In the genomic region with DNA sequence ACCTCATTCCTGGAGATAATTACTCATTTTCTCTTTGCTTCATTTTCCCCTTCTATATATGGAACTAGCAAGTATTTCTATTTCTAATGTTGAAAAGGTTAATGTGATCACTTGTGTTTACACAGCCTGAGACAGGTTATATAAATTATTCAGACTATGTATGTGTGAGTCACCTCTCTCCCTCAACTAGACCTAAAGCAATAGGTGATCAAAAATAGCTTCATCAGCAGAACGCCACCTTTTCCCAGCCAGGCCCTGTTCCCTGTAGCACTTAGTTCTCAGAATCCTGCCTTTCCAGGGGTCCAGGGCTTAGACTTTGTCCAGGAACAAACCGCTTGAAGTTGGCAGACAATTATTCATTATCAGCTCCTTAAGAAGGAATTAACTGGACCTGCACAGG, we compare ENCODE assay signal across 25 cellular contexts.
DNase-seq lines count a peak whose midpoint lies in the region; ATAC-seq and TF ChIP-seq lines count a peak whose summit lies in the region.
"Had no signal": no experiment of that assay in that cellular context is flagged by ENCODE, and none has a peak within 500 bp of the region (broad histone marks: within the 10 kb centered on the region; RNA-seq: fewer than 3 reads in every experiment).

No MANE protein-coding gene starts in this region.

- H3K9me3 ChIP-seq in esophagus muscularis mucosa, result no peaks in the 10 kb centered on the region
- H3K9me3 ChIP-seq: adrenal gland, thyroid gland had no signal

- peak overlapping the region; percentile 69 for H3K27ac Mint-ChIP-seq in activated T-cell treated with anti-CD3 and anti-CD28 coated beads, Interleukin-2, amount 50 U/mL, for 72 hours
- peak overlapping the region; percentile 37 for H3K27ac Mint-ChIP-seq in progenitor cell of endocrine pancreas
- H3K27ac Mint-ChIP-seq in osteocyte (ENCODE audit: unreplicated experiment), result no peak overlapping the region

- DNase-seq in activated T-cell treated with anti-CD3 and anti-CD28 coated beads, Interleukin-2, amount 50 U/mL, for 72 hours, result no peak
- no peak for DNase-seq in activated T-cell treated with anti-CD3 and anti-CD28 coated beads for 4 hours
- peak; percentile 55 for DNase-seq in RWPE1 (ENCODE audit: low spot score)
- no peak for DNase-seq in esophagus muscularis mucosa (ENCODE audit: extremely low spot score)
- DNase-seq in progenitor cell of endocrine pancreas (ENCODE audit: low spot score, unreplicated experiment), result no peak
- DNase-seq in osteocyte (ENCODE audit: extremely low spot score, unreplicated experiment), result no peak
- DNase-seq in omental fat pad (ENCODE audit: low spot score), result no peak
- DNase-seq: ACHN; activated CD4-positive, alpha-beta T cell treated with anti-CD3 and anti-CD28 coated beads for 4 hours; adrenal gland; brain microvascular endothelial cell; COR-L47; DMS79; effector memory CD4-positive, alpha-beta T cell; GF-D8; MV-4-11; NCI-H2171; NCI-H524; right cardiac atrium; stimulated activated CD4-positive, alpha-beta T cell treated with anti-CD3 and anti-CD28 coated beads, Interleukin-12 subunit alpha, Interleukin-12 subunit beta, amount 100 ng/mL, for 4 hours; stimulated activated CD4-positive, alpha-beta T cell treated with anti-CD3 and anti-CD28 coated beads, Interleukin-4, amount 100 ng/mL, for 4 hours; stimulated activated naive CD4-positive, alpha-beta T cell treated with Interleukin-2 at 50 U/mL for 16 hours; thyroid gland had no signal

- TF ChIP-seq CTCF in RWPE1 (conservative IDR thresholded peaks at IDR 0.05; ENCODE audit: low read depth) (no peak), esophagus muscularis mucosa (IDR thresholded peaks at IDR 0.05) (no peak), progenitor cell of endocrine pancreas (IDR thresholded peaks at IDR 0.05; ENCODE audit: unreplicated experiment) (no peak), osteocyte (IDR thresholded peaks at IDR 0.05) (no peak), omental fat pad (IDR thresholded peaks at IDR 0.05) (no peak)

- peak overlapping the region; percentile 61 to 73 for H3K4me3 Mint-ChIP-seq in activated T-cell treated with anti-CD3 and anti-CD28 coated beads, Interleukin-2, amount 50 U/mL, for 72 hours
- H3K4me3 Mint-ChIP-seq in progenitor cell of endocrine pancreas (ENCODE audit: low read depth) (no peak overlapping the region), osteocyte (ENCODE audit: unreplicated experiment) (no peak overlapping the region)

- H3K9me3 Mint-ChIP-seq in activated T-cell treated with anti-CD3 and anti-CD28 coated beads, Interleukin-2, amount 50 U/mL, for 72 hours, result no peaks in the 10 kb centered on the region
- H3K9me3 Mint-ChIP-seq in progenitor cell of endocrine pancreas (ENCODE audit: low read depth) (peaks cover 12% of the 10 kb centered on the region), osteocyte (ENCODE audit: unreplicated experiment) (no peaks in the 10 kb centered on the region)

- 37% methylated on average over 2 of the region's 2 CpGs for WGBS in esophagus muscularis mucosa

- POLR2A ChIA-PET in RWPE1 (lab: Yijun Ruan, JAX; ENCODE audit: low non-redundant PET), result no interaction called here

- TF ChIP-seq EP300 in esophagus muscularis mucosa (IDR thresholded peaks at IDR 0.05), result no peak

- ATAC-seq in activated T-cell treated with anti-CD3 and anti-CD28 coated beads, Interleukin-2, amount 50 U/mL, for 72 hours (replicated peaks in 1 of 2), result peak; percentile 23 to 49
- ATAC-seq in GM18868 (IDR thresholded peaks at IDR 0.05; ENCODE audit: unreplicated experiment), result no peak
- ATAC-seq in omental fat pad (ENCODE audit: low FRiP score), result no peak
- ATAC-seq: right cardiac atrium had no signal

- H3K36me3 ChIP-seq in esophagus muscularis mucosa, result no peaks in the 10 kb centered on the region
- H3K36me3 ChIP-seq: adrenal gland, BLaER1, brain microvascular endothelial cell, thyroid gland had no signal

- H3K4me1 ChIP-seq in esophagus muscularis mucosa, result peaks cover 5 to 71% (median 50%) of the 10 kb centered on the region in 4 donors
- H3K4me1 ChIP-seq: adrenal gland had no signal

- CTCF ChIA-PET in RWPE1 (lab: Yijun Ruan, JAX), result no interaction called here

- H3K27ac ChIP-seq in RWPE1, result no peak overlapping the region
- peak overlapping the region; percentile 41 to 78 (median 61) for H3K27ac ChIP-seq in esophagus muscularis mucosa (replicated peaks in 1 of 4)
- H3K27ac ChIP-seq: adrenal gland, BLaER1, brain microvascular endothelial cell, thyroid gland had no signal

- no peaks in the 10 kb centered on the region for H3K27me3 ChIP-seq in esophagus muscularis mucosa
- H3K27me3 ChIP-seq: brain microvascular endothelial cell, thyroid gland had no signal

- TF ChIP-seq POLR2A in esophagus muscularis mucosa (IDR thresholded peaks at IDR 0.05; ENCODE audit: low read depth), result no peak

- H3K36me3 Mint-ChIP-seq in activated T-cell treated with anti-CD3 and anti-CD28 coated beads, Interleukin-2, amount 50 U/mL, for 72 hours (ENCODE audit: insufficient read depth in 2 of 2), result no peaks in the 10 kb centered on the region
- no peaks in the 10 kb centered on the region for H3K36me3 Mint-ChIP-seq in progenitor cell of endocrine pancreas (ENCODE audit: insufficient read depth)
- H3K36me3 Mint-ChIP-seq in osteocyte (ENCODE audit: unreplicated experiment), result no peaks in the 10 kb centered on the region

- no peak overlapping the region for H3K4me3 ChIP-seq in esophagus muscularis mucosa
- H3K4me3 ChIP-seq: adrenal gland, BLaER1, thyroid gland had no signal

- H3K4me1 Mint-ChIP-seq in activated T-cell treated with anti-CD3 and anti-CD28 coated beads, Interleukin-2, amount 50 U/mL, for 72 hours (ENCODE audit: low read depth), result peaks cover 39% of the 10 kb centered on the region
- H3K4me1 Mint-ChIP-seq in progenitor cell of endocrine pancreas (ENCODE audit: low read depth), result peaks cover 18% of the 10 kb centered on the region
- no peaks in the 10 kb centered on the region for H3K4me1 Mint-ChIP-seq in osteocyte (ENCODE audit: unreplicated experiment)

- intact Hi-C loops in esophagus muscularis mucosa (cut with DNase I), result no loop called here

- peaks cover 22% of the 10 kb centered on the region for H3K27me3 Mint-ChIP-seq in activated T-cell treated with anti-CD3 and anti-CD28 coated beads, Interleukin-2, amount 50 U/mL, for 72 hours (ENCODE audit: low read depth)
- H3K27me3 Mint-ChIP-seq in progenitor cell of endocrine pancreas (peaks cover 8% of the 10 kb centered on the region), osteocyte (ENCODE audit: unreplicated experiment) (peaks cover 22% of the 10 kb centered on the region)

Comparison
In these comparisons a context has a peak if more than half of its experiments do, and no peak if none do; other contexts are left out.
1. ATAC-seq: peak in activated T-cell treated with anti-CD3 and anti-CD28 coated beads, Interleukin-2, amount 50 U/mL, for 72 hours (2 of 2); none in GM18868 (single experiment) and omental fat pad (single experiment).
2. H3K4me3 Mint-ChIP-seq: peak in activated T-cell treated with anti-CD3 and anti-CD28 coated beads, Interleukin-2, amount 50 U/mL, for 72 hours (2 of 2); none in progenitor cell of endocrine pancreas (single experiment) and osteocyte (single experiment).